ENCODE assay signal across 10 cellular contexts in genomic region chr3:187210555-187211327, GRCh38. TPM values are rescaled to one million over a fixed set of nuclear protein-coding genes. Genes with fewer than 3 reads are reported as not detected.
A peak's percentile ranks its signal among the peaks of the same experiment; 100 is the strongest.
DNase-seq lines count a peak whose midpoint lies in the region; ATAC-seq and TF ChIP-seq lines count a peak whose summit lies in the region.
"Had no signal": no experiment of that assay in that cellular context is flagged by ENCODE, and none has a peak within 500 bp of the region (broad histone marks: within the 10 kb centered on the region; RNA-seq: fewer than 3 reads in every experiment).

No MANE protein-coding gene starts in this region.

- peaks cover 9% of the 10 kb centered on the region for H3K4me1 ChIP-seq in body of pancreas
- no peaks in the 10 kb centered on the region for H3K4me1 ChIP-seq in CD8-positive, alpha-beta T cell (ENCODE audit: insufficient read depth, low read length)
- H3K4me1 ChIP-seq in mammary epithelial cell (ENCODE audit: insufficient read depth, low read length): peaks cover 21% of the 10 kb centered on the region

- H3K9me3 ChIP-seq in body of pancreas (no peaks in the 10 kb centered on the region), mammary epithelial cell (replicated peaks; ENCODE audit: insufficient read depth, low read length) (peaks cover 11% of the 10 kb centered on the region)
- no peaks in the 10 kb centered on the region for H3K9me3 ChIP-seq in CD8-positive, alpha-beta T cell (ENCODE audit: low read length)

- H3K79me2 ChIP-seq in mammary epithelial cell (ENCODE audit: insufficient read depth, low read length): no peaks in the 10 kb centered on the region

- H3K27ac Mint-ChIP-seq in CD8-positive, alpha-beta T cell: no peak overlapping the region

- H3K9me3 Mint-ChIP-seq in CD8-positive, alpha-beta T cell: no peaks in the 10 kb centered on the region

- BruUV-seq in mammary epithelial cell (replicated peaks; lab: Mats Ljungman, UMichigan): no TSS peak

- POLR2A ChIA-PET in CD8-positive, alpha-beta T cell (lab: Charles Lee): interaction anchor here (0.6 kb wide), 1 partner anchor 47 kb away, joined by 3 read pairs; no protein-coding TSS in a partner anchor

- intact Hi-C loops in body of pancreas (cut with DNase I): no loop called here
- intact Hi-C loops in CD8-positive, alpha-beta T cell (cut with DNase I, micrococcal nuclease): no loop called here
- intact Hi-C loops in mammary epithelial cell (cut with micrococcal nuclease): no loop called here

- no peak overlapping the region for H2AFZ ChIP-seq in mammary epithelial cell (ENCODE audit: low read depth, low read length)

- H3K4me2 ChIP-seq in mammary epithelial cell (ENCODE audit: insufficient read depth, low read depth, low read length): no peak overlapping the region

- H4K20me1 ChIP-seq in mammary epithelial cell (ENCODE audit: insufficient read depth, low read length): no peaks in the 10 kb centered on the region

- H3K27ac ChIP-seq in body of pancreas (no peak overlapping the region), mammary epithelial cell (ENCODE audit: insufficient read depth, low read depth, low read length) (no peak overlapping the region)
- H3K27ac ChIP-seq in CD8-positive, alpha-beta T cell (ENCODE audit: low read depth, low read length): no peak overlapping the region

- no peaks in the 10 kb centered on the region for H3K36me3 Mint-ChIP-seq in CD8-positive, alpha-beta T cell

- in situ Hi-C loops in G401 (cut with HindIII; ENCODE audit: low sequenced_read_pairs) (no loop called here), mammary epithelial cell (cut with MboI; ENCODE audit: low sequenced_read_pairs in 2 of 2) (no loop called here)

- H3K36me3 ChIP-seq in body of pancreas (replicated peaks in 1 of 2; ENCODE audit: insufficient read depth in 1 of 2, low read depth in 2 of 2) (no peaks in the 10 kb centered on the region), mammary epithelial cell (ENCODE audit: insufficient read depth, low read length) (no peaks in the 10 kb centered on the region)
- H3K36me3 ChIP-seq in CD8-positive, alpha-beta T cell (ENCODE audit: insufficient read depth, low read length): no peaks in the 10 kb centered on the region

- H3K27me3 ChIP-seq in body of pancreas: no peaks in the 10 kb centered on the region
- no peaks in the 10 kb centered on the region for H3K27me3 ChIP-seq in CD8-positive, alpha-beta T cell (ENCODE audit: insufficient read depth, low read length)
- no peaks in the 10 kb centered on the region for H3K27me3 ChIP-seq in mammary epithelial cell (ENCODE audit: insufficient read depth, low read length)

- dilution Hi-C loops in mammary epithelial cell (cut with HindIII; ENCODE audit: low sequenced_read_pairs): no loop called here

- no peaks in the 10 kb centered on the region for H3K4me1 Mint-ChIP-seq in CD8-positive, alpha-beta T cell (ENCODE audit: low read depth)

- CTCF ChIA-PET in CD8-positive, alpha-beta T cell (lab: Charles Lee): interaction anchor here (0.7 to 1.4 kb wide), 5 partner anchors 8 to 945 kb away, joined by 3 to 5 read pairs (median 3); no protein-coding TSS in a partner anchor
- CTCF ChIA-PET in mammary epithelial cell (lab: Charles Lee; ENCODE audit: low non-redundant PET): no interaction called here

- H3K4me3 ChIP-seq in body of pancreas: no peak overlapping the region
- H3K4me3 ChIP-seq in CD8-positive, alpha-beta T cell (ENCODE audit: low read depth, low read length): no peak overlapping the region
- H3K4me3 ChIP-seq in mammary epithelial cell (replicated peaks in 1 of 3; ENCODE audit: insufficient read depth in 1 of 3, low read depth in 2 of 3, low read length in 3 of 3): no peak overlapping the region

- no peak overlapping the region for H3K4me3 Mint-ChIP-seq in CD8-positive, alpha-beta T cell

- no peak for TF ChIP-seq CTCF in body of pancreas (IDR thresholded peaks at IDR 0.05)
- TF ChIP-seq CTCF in CD8-positive, alpha-beta T cell (IDR thresholded peaks at IDR 0.05): no peak
- no peak for TF ChIP-seq CTCF in mammary epithelial cell (conservative IDR thresholded peaks at IDR 0.05 in 1 of 2, IDR thresholded peaks at IDR 0.05 in 1 of 2; ENCODE audit: extremely low read depth in 1 of 2, insufficient read depth in 1 of 2, low read depth in 1 of 2, low read length in 2 of 2)

- ATAC-seq in HG02798 (IDR thresholded peaks at IDR 0.05; ENCODE audit: poor library complexity, unreplicated experiment) (peak; percentile 85), body of pancreas (peak; percentile 75)
- ATAC-seq in CD8-positive, alpha-beta T cell: no peak
- ATAC-seq: Panc1 had no signal

- no peak overlapping the region for H3K9ac ChIP-seq in mammary epithelial cell (ENCODE audit: insufficient read depth, low read length)

- H3K27me3 Mint-ChIP-seq in CD8-positive, alpha-beta T cell (ENCODE audit: low read depth): no peaks in the 10 kb centered on the region

- DNase-seq in G401 (ENCODE audit: low spot score) (peak; percentile 70), body of pancreas (peak in 1 of 4 donors; percentile 8), midbrain (lab: John Stamatoyannopoulos, UW) (peak; percentile 51), amygdala (lab: John Stamatoyannopoulos, UW) (no peak), mammary epithelial cell (no peak), cerebellar nuclear complex (lab: John Stamatoyannopoulos, UW) (no peak)
- no peak for DNase-seq in CD8-positive, alpha-beta T cell
- DNase-seq: stimulated activated CD4-positive, alpha-beta T cell treated with anti-CD3 and anti-CD28 coated beads, Interleukin-12 subunit alpha, Interleukin-12 subunit beta, amount 100 ng/mL, for 4 hours had no signal

- 24 to 27% methylated on average over 5 of the region's 5 CpGs for WGBS in body of pancreas, 2 donors
- 86% methylated on average over 5 of the region's 5 CpGs for WGBS in mammary epithelial cell (ENCODE audit: low coverage, missing lambda C conversion rate)

- TF ChIP-seq POLR2A in body of pancreas (IDR thresholded peaks at IDR 0.05): no peak

RNA-seq across cellular contexts. Expression of gene RTP1, which starts 13.5 kb away (rescaled TPM):
- not detected in 2 replicates for total RNA-seq in G401 (2014; rRNA removed; shearing (Covaris generic))
- not detected for total RNA-seq in body of pancreas
- total RNA-seq in CD8-positive, alpha-beta T cell: not detected
- total RNA-seq in mammary epithelial cell: not detected
- polyA plus RNA-seq in mammary epithelial cell: not detected
- polyA minus RNA-seq in mammary epithelial cell: not detected

Comparison
In these comparisons a context has a peak if more than half of its experiments do, and no peak if none do; other contexts are left out.
1. DNase-seq: peak in G401 (single experiment) and midbrain (single experiment); none in amygdala (0 of 56), CD8-positive, alpha-beta T cell (0 of 7), mammary epithelial cell (single experiment) and cerebellar nuclear complex (0 of 2).